ENCODE assay signal across 8 cellular contexts in the genomic region with DNA sequence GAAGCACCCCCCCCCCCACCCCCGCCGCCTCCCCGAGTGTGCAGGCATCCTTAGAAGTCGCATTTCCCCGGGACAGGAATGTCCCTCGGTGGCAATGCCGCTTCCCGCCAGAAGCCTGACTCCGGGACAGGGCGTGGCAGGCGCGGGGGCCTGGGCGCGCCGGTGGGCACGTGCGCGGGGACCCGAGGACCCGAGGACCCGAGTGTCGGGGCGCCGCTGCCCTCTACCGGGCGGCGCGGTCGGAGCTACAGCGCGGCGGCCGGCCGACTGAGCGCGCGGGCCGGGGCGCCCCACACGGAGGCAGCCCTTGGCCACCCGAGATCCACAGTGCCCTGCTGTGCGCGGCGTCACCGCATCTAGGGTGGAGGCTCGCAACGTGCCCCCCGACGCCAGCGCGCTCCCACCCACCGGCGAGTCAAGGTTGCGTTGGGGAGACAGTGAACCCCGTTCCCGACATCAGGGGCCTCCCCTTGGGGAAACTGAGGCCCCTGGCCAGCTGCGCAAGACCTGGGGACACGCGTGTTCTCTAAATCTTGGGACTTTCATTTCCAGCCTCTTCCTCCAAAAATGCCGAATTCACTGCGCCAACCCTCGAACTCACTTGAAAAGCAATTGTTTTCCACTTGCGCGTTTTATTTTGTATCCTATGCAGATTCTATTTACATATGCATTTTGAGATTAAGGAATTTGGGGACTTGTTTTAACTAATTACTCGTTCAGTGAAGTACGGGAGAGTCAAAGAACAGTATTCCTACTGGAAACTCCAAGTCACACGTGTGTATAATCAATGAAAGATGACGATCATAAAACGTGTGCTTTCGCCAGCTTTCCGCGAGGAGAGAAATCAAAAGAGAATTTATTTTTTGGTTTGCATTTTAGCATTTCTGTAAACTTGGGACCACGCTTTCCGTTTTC. TPM values are rescaled to one million over a fixed set of nuclear protein-coding genes. Genes with fewer than 3 reads are reported as not detected.
DNase-seq lines count a peak whose midpoint lies in the region; ATAC-seq and TF ChIP-seq lines count a peak whose summit lies in the region.

No MANE protein-coding gene starts in this region.

- no peak; a peak in 1 of 4 replicates for TF ChIP-seq EP300 in SK-N-SH (IDR thresholded peaks at IDR 0.05; ENCODE audit: borderline replicate concordance in 1 of 2, low read depth in 1 of 2, low read length in 1 of 2)

- peaks cover 20% of the 10 kb centered on the region for H4K20me1 ChIP-seq in SK-N-SH (ENCODE audit: insufficient read depth)

- TF ChIP-seq CTCF in GM10266 (IDR thresholded peaks at IDR 0.05; ENCODE audit: control insufficient read depth, insufficient read depth, low read depth, missing control alignments) (peak; percentile 82), SK-N-SH (IDR thresholded peaks at IDR 0.05) (peak; percentile 60)

- no peaks in the 10 kb centered on the region for H3K9me3 ChIP-seq in HUES6 (ENCODE audit: control insufficient read depth, insufficient read depth, low read depth, low read length)
- no peaks in the 10 kb centered on the region for H3K9me3 ChIP-seq in SK-N-SH
- no peaks in the 10 kb centered on the region for H3K9me3 ChIP-seq in adipocyte (ENCODE audit: control insufficient read depth, low read length)

- H3K4me3 ChIP-seq in HUES6 (ENCODE audit: low read depth, low read length) (peak overlapping the region; percentile 80), SK-N-SH (ENCODE audit: low read depth in 2 of 2, low read length in 1 of 2) (peak overlapping the region; percentile 72 to 97), adipocyte (ENCODE audit: low read length) (peak overlapping the region; percentile 78)

- H3K27ac ChIP-seq in HUES6 (ENCODE audit: low read depth, low read length): no peak overlapping the region
- peak overlapping the region; percentile 8 to 17; a peak in 2 of 4 replicates for H3K27ac ChIP-seq in SK-N-SH (ENCODE audit: low read depth in 2 of 2, low read length in 1 of 2)

- H3K27me3 ChIP-seq in HUES6 (ENCODE audit: control insufficient read depth, insufficient read depth, low read length) (peaks cover 11% of the 10 kb centered on the region), SK-N-SH (ENCODE audit: insufficient read depth) (no peaks in the 10 kb centered on the region), adipocyte (replicated peaks; ENCODE audit: control insufficient read depth, insufficient read depth, low read length) (no peaks in the 10 kb centered on the region)

- TF ChIP-seq RAD21 in SK-N-SH (IDR thresholded peaks at IDR 0.05; ENCODE audit: low read length): peak; percentile 71

- POLR2A ChIA-PET in SK-N-SH (lab: Yijun Ruan, JAX): no interaction called here

- H3F3A ChIP-seq in SK-N-SH (replicated peaks; ENCODE audit: insufficient read depth): peaks cover 31% of the 10 kb centered on the region

- H3K79me2 ChIP-seq in SK-N-SH (ENCODE audit: insufficient read depth): peaks cover 29% of the 10 kb centered on the region

- intact Hi-C loops in left cardiac atrium (cut with DNase I): loop anchor here (2.0 to 5.0 kb wide), 2 partner anchors 72 to 126 kb away; no protein-coding TSS in a partner anchor

- peak overlapping the region; percentile 84 for H3K9ac ChIP-seq in HUES6 (ENCODE audit: low read length)
- H3K9ac ChIP-seq in SK-N-SH: peak overlapping the region; percentile 45
- H3K9ac ChIP-seq in adipocyte (ENCODE audit: low read length): peak overlapping the region; percentile 68

- peaks cover 28% of the 10 kb centered on the region for H3K4me1 ChIP-seq in HUES6 (ENCODE audit: control insufficient read depth, insufficient read depth, low read length)
- peaks cover 13 to 28% of the 10 kb centered on the region in 2 experiments; a peak in 2 of 4 replicates for H3K4me1 ChIP-seq in SK-N-SH (ENCODE audit: control insufficient read depth in 1 of 2, insufficient read depth in 2 of 2, low read depth in 1 of 2, low read length in 1 of 2)
- peaks cover 19% of the 10 kb centered on the region for H3K4me1 ChIP-seq in adipocyte (ENCODE audit: control insufficient read depth, insufficient read depth, low read length)

- peak overlapping the region; percentile 90 for H3K4me2 ChIP-seq in SK-N-SH

- ATAC-seq in left cardiac atrium (peak; percentile 80 to 85), HG02588 (IDR thresholded peaks at IDR 0.05; ENCODE audit: unreplicated experiment) (no peak), HG03045 (IDR thresholded peaks at IDR 0.05; ENCODE audit: unreplicated experiment) (no peak)

- H3K36me3 ChIP-seq in HUES6 (ENCODE audit: control insufficient read depth, insufficient read depth, low read length) (no peaks in the 10 kb centered on the region), SK-N-SH (replicated peaks in 1 of 2; ENCODE audit: control insufficient read depth in 1 of 2, insufficient read depth in 2 of 2, low read length in 1 of 2) (no peaks in the 10 kb centered on the region), adipocyte (ENCODE audit: control insufficient read depth, insufficient read depth, low read length, severe bottlenecking) (no peaks in the 10 kb centered on the region)

- 2% methylated on average over 36 of the region's 74 CpGs for WGBS in SK-N-SH (ENCODE audit: low lambda C conversion rate)

- no peaks in the 10 kb centered on the region for H3K9me2 ChIP-seq in SK-N-SH

- CTCF ChIA-PET in SK-N-SH (lab: Yijun Ruan, JAX): interaction anchor here (0.5 to 5.1 kb wide), 65 partner anchors 8 to 458 kb away, joined by 3 to 56 read pairs (median 4); no protein-coding TSS in a partner anchor

- DNase-seq in GM10266 (ENCODE audit: extremely low spot score) (peak; percentile 91), SK-N-SH (peak; percentile 95), adipocyte (ENCODE audit: low read depth) (peak; percentile 85), left cardiac atrium (peak; percentile 55), pons (ENCODE audit: low spot score) (peak; percentile 48)

- peak overlapping the region; percentile 90 for H2AFZ ChIP-seq in SK-N-SH (ENCODE audit: low read depth)

TF ChIP-seq in SK-N-SH, 30 proteins besides CTCF, POLR2A, EP300 and RAD21:
- TF ChIP-seq, protein P1, sequence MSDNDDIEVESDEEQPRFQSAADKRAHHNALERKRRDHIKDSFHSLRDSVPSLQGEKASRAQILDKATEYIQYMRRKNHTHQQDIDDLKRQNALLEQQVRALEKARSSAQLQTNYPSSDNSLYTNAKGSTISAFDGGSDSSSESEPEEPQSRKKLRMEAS (IDR thresholded peaks at IDR 0.05; ENCODE audit: low read depth): peak; percentile 90
- TF ChIP-seq NRF1 (IDR thresholded peaks at IDR 0.05; ENCODE audit: low read depth, low read length): peak; percentile 31; the same call in 1 of the 2 replicates
- no peak for TF ChIP-seq FOSL2 (IDR thresholded peaks at IDR 0.05; ENCODE audit: borderline replicate concordance, low read depth)
- peak; percentile 62 for TF ChIP-seq MXI1 (IDR thresholded peaks at IDR 0.05; ENCODE audit: low read depth, low read length)
- TF ChIP-seq, protein P2, sequence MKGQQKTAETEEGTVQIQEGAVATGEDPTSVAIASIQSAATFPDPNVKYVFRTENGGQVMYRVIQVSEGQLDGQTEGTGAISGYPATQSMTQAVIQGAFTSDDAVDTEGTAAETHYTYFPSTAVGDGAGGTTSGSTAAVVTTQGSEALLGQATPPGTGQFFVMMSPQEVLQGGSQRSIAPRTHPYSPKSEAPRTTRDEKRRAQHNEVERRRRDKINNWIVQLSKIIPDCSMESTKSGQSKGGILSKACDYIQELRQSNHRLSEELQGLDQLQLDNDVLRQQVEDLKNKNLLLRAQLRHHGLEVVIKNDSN (IDR thresholded peaks at IDR 0.05; ENCODE audit: borderline replicate concordance, low read depth): peak; percentile 35; the same call in 1 of the 2 replicates
- no peak for TF ChIP-seq CHD2 (IDR thresholded peaks at IDR 0.05; ENCODE audit: low read length, partially characterized antibody)
- no peak for TF ChIP-seq POLR2AphosphoS5 (IDR thresholded peaks at IDR 0.05; ENCODE audit: low read depth, low read length)
- TF ChIP-seq, protein P3, sequence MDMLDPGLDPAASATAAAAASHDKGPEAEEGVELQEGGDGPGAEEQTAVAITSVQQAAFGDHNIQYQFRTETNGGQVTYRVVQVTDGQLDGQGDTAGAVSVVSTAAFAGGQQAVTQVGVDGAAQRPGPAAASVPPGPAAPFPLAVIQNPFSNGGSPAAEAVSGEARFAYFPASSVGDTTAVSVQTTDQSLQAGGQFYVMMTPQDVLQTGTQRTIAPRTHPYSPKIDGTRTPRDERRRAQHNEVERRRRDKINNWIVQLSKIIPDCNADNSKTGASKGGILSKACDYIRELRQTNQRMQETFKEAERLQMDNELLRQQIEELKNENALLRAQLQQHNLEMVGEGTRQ (IDR thresholded peaks at IDR 0.05; ENCODE audit: borderline replicate concordance, low read depth, low read length): no peak
- peak; percentile 15; the same call in 1 of the 2 replicates for TF ChIP-seq RCOR1 (IDR thresholded peaks at IDR 0.05; ENCODE audit: low read length)
- peak; percentile 82 for TF ChIP-seq SMC3 (IDR thresholded peaks at IDR 0.05; ENCODE audit: low read depth, low read length)
- no peak for TF ChIP-seq ELF1 (IDR thresholded peaks at IDR 0.05)

RNA-seq across cellular contexts. Expression of a gene that starts 3.1 kb away (rescaled TPM):
- 47.0 and 68.6 TPM in 2 replicates for polyA plus RNA-seq in SK-N-SH (2012; rRNA removed)
- 46.5 and 58.2 TPM in 2 replicates for polyA plus RNA-seq in SK-N-SH (2012; cell fraction: cytosol; rRNA removed)
- polyA plus RNA-seq in SK-N-SH (2012; cell fraction: nucleus; rRNA removed): 38.6 and 51.0 TPM in 2 replicates
- total RNA-seq in left cardiac atrium: 100 to 1,000 TPM in 1 of 2 donors, 10 to 100 TPM in 1; 81.6 to 108 TPM

Comparison
In these comparisons a context has a peak if more than half of its experiments do, and no peak if none do; other contexts are left out.
1. ATAC-seq: peak in left cardiac atrium (2 of 2); none in HG02588 (single experiment) and HG03045 (single experiment).
2. Peak in every context shown above with its lines, with median percentiles within 50 percentile points of each other: DNase-seq, H3K4me3 ChIP-seq and H3K9ac ChIP-seq.